In the genomic region with DNA sequence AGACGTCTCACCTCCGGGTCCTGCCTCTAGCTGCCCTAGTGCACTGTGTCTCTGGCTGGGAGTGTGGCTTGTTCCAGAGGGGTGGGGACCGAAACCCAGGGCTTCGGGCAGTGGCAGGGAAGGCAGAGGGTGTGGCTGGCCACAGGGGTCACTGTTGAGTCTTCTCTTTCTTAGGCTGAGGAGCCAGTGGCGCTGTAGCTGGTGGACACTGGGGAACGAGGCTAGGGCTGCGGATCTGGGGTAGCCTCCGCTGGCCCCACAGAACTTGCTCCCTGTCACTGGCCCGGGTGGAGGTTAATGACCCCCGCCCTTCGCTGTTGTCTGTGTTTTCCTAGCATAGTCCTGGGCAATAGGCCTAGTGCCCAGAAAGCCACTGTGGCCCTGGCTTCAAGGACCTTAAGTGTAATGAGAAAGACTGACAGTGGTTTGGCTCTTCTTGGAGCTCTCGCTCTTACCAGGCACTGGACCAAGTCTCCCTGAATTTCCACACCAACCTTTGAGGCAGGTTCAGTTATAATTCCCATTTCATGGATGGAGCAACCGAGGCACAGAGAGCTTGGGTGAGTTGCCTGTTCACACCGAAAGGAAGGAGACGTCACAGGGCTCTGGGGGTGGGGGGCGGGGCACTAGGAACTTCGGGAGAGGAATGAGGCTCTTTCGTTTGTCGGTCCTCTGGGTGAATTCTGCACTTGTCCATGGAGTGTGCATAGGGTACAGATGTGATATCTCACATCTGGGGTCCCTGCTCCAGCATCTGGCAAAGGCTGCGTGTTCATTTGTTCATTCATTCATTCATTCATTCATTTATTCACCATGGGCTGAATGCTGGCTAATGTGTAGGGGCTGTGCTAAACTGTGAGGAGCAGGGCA, we compare ENCODE assay signal across 1 cellular context.
TF ChIP-seq lines count a peak whose summit lies in the region.

No MANE protein-coding gene starts in this region.

TF ChIP-seq in K562, 482 proteins besides CTCF, POLR2A, EP300 and RAD21 (continued from another document and continues in another):
- TF ChIP-seq, protein P1, sequence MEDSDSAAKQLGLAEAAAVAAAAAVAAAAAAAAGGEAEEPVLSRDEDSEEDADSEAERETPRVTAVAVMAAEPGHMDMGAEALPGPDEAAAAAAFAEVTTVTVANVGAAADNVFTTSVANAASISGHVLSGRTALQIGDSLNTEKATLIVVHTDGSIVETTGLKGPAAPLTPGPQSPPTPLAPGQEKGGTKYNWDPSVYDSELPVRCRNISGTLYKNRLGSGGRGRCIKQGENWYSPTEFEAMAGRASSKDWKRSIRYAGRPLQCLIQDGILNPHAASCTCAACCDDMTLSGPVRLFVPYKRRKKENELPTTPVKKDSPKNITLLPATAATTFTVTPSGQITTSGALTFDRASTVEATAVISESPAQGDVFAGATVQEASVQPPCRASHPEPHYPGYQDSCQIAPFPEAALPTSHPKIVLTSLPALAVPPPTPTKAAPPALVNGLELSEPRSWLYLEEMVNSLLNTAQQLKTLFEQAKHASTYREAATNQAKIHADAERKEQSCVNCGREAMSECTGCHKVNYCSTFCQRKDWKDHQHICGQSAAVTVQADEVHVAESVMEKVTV (CRISPR knock-in tag; IDR thresholded peaks at IDR 0.05): no peak
- no peak for TF ChIP-seq ELF4 (CRISPR knock-in tag; IDR thresholded peaks at IDR 0.05)
- no peak for TF ChIP-seq POLR2AphosphoS5 (IDR thresholded peaks at IDR 0.05; ENCODE audit: control insufficient read depth, insufficient read depth, low read depth, low read length)
- TF ChIP-seq ZBTB1 (CRISPR knock-in tag; IDR thresholded peaks at IDR 0.05; ENCODE audit: borderline replicate concordance, low read depth): no peak
- TF ChIP-seq TAF9B (IDR thresholded peaks at IDR 0.05; ENCODE audit: partially characterized antibody): no peak
- no peak for TF ChIP-seq PATZ1 (CRISPR knock-in tag; IDR thresholded peaks at IDR 0.05; ENCODE audit: borderline replicate concordance)
- TF ChIP-seq, protein P2, sequence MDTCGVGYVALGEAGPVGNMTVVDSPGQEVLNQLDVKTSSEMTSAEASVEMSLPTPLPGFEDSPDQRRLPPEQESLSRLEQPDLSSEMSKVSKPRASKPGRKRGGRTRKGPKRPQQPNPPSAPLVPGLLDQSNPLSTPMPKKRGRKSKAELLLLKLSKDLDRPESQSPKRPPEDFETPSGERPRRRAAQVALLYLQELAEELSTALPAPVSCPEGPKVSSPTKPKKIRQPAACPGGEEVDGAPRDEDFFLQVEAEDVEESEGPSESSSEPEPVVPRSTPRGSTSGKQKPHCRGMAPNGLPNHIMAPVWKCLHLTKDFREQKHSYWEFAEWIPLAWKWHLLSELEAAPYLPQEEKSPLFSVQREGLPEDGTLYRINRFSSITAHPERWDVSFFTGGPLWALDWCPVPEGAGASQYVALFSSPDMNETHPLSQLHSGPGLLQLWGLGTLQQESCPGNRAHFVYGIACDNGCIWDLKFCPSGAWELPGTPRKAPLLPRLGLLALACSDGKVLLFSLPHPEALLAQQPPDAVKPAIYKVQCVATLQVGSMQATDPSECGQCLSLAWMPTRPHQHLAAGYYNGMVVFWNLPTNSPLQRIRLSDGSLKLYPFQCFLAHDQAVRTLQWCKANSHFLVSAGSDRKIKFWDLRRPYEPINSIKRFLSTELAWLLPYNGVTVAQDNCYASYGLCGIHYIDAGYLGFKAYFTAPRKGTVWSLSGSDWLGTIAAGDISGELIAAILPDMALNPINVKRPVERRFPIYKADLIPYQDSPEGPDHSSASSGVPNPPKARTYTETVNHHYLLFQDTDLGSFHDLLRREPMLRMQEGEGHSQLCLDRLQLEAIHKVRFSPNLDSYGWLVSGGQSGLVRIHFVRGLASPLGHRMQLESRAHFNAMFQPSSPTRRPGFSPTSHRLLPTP (IDR thresholded peaks at IDR 0.05; ENCODE audit: borderline replicate concordance, extremely low read depth, insufficient read length): no peak
- TF ChIP-seq CBX5 (IDR thresholded peaks at IDR 0.05; ENCODE audit: borderline replicate concordance, low read depth): no peak; the same call in 1 of the 2 replicates
- no peak for TF ChIP-seq KLF6 (CRISPR knock-in tag; IDR thresholded peaks at IDR 0.05; ENCODE audit: borderline replicate concordance)
- 0 out of 2 replicates have a peak, but pooled peaks have one; percentile 21 for TF ChIP-seq SP1 (CRISPR knock-in tag; IDR thresholded peaks at IDR 0.05)
- no peak for TF ChIP-seq SAP30 (IDR thresholded peaks at IDR 0.05; ENCODE audit: borderline replicate concordance, insufficient read depth, low read depth, low read length, poor library complexity, severe bottlenecking)
- TF ChIP-seq, protein P3, sequence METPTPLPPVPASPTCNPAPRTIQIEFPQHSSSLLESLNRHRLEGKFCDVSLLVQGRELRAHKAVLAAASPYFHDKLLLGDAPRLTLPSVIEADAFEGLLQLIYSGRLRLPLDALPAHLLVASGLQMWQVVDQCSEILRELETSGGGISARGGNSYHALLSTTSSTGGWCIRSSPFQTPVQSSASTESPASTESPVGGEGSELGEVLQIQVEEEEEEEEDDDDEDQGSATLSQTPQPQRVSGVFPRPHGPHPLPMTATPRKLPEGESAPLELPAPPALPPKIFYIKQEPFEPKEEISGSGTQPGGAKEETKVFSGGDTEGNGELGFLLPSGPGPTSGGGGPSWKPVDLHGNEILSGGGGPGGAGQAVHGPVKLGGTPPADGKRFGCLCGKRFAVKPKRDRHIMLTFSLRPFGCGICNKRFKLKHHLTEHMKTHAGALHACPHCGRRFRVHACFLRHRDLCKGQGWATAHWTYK (CRISPR knock-in tag; IDR thresholded peaks at IDR 0.05): no peak
- TF ChIP-seq HMBOX1 (IDR thresholded peaks at IDR 0.05): no peak
- no peak for TF ChIP-seq CREBBP (IDR thresholded peaks at IDR 0.05; ENCODE audit: low read depth, low read length)
- TF ChIP-seq ILF3 (IDR thresholded peaks at IDR 0.05; ENCODE audit: borderline replicate concordance): no peak
- TF ChIP-seq, protein P4, sequence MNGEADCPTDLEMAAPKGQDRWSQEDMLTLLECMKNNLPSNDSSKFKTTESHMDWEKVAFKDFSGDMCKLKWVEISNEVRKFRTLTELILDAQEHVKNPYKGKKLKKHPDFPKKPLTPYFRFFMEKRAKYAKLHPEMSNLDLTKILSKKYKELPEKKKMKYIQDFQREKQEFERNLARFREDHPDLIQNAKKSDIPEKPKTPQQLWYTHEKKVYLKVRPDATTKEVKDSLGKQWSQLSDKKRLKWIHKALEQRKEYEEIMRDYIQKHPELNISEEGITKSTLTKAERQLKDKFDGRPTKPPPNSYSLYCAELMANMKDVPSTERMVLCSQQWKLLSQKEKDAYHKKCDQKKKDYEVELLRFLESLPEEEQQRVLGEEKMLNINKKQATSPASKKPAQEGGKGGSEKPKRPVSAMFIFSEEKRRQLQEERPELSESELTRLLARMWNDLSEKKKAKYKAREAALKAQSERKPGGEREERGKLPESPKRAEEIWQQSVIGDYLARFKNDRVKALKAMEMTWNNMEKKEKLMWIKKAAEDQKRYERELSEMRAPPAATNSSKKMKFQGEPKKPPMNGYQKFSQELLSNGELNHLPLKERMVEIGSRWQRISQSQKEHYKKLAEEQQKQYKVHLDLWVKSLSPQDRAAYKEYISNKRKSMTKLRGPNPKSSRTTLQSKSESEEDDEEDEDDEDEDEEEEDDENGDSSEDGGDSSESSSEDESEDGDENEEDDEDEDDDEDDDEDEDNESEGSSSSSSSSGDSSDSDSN (IDR thresholded peaks at IDR 0.05; ENCODE audit: borderline replicate concordance in 1 of 2, low read depth in 2 of 2, low read length in 2 of 2): peak in 1 of 2 experiments; percentile 68; a peak in 1 of 4 replicates
- no peak for TF ChIP-seq EWSR1 (IDR thresholded peaks at IDR 0.05; ENCODE audit: borderline replicate concordance, low read depth, partially characterized antibody)
- TF ChIP-seq HDAC2 (IDR thresholded peaks at IDR 0.05): 0 out of 2 replicates have a peak, but pooled peaks have one; percentile 14
- TF ChIP-seq HNRNPK (IDR thresholded peaks at IDR 0.05; ENCODE audit: low read depth, low read length, poor library complexity, severe bottlenecking): no peak
- TF ChIP-seq TRIM24 (IDR thresholded peaks at IDR 0.05): no peak
- TF ChIP-seq MYC (IDR thresholded peaks at IDR 0.05; ENCODE audit: low read depth, low read length): peak; percentile 42; the same call in 1 of the 2 replicates
- TF ChIP-seq MYC (CRISPR knock-in tag; IDR thresholded peaks at IDR 0.05; ENCODE audit: borderline replicate concordance, low read depth): no peak
- no peak for TF ChIP-seq ZNF174 (CRISPR knock-in tag; IDR thresholded peaks at IDR 0.05)
- 0 out of 2 replicates have a peak, but pooled peaks have one; percentile 10 for TF ChIP-seq KLF16 (IDR thresholded peaks at IDR 0.05)
- TF ChIP-seq, protein P5, sequence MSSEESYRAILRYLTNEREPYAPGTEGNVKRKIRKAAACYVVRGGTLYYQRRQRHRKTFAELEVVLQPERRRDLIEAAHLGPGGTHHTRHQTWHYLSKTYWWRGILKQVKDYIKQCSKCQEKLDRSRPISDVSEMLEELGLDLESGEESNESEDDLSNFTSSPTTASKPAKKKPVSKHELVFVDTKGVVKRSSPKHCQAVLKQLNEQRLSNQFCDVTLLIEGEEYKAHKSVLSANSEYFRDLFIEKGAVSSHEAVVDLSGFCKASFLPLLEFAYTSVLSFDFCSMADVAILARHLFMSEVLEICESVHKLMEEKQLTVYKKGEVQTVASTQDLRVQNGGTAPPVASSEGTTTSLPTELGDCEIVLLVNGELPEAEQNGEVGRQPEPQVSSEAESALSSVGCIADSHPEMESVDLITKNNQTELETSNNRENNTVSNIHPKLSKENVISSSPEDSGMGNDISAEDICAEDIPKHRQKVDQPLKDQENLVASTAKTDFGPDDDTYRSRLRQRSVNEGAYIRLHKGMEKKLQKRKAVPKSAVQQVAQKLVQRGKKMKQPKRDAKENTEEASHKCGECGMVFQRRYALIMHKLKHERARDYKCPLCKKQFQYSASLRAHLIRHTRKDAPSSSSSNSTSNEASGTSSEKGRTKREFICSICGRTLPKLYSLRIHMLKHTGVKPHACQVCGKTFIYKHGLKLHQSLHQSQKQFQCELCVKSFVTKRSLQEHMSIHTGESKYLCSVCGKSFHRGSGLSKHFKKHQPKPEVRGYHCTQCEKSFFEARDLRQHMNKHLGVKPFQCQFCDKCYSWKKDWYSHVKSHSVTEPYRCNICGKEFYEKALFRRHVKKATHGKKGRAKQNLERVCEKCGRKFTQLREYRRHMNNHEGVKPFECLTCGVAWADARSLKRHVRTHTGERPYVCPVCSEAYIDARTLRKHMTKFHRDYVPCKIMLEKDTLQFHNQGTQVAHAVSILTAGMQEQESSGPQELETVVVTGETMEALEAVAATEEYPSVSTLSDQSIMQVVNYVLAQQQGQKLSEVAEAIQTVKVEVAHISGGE (CRISPR knock-in tag; IDR thresholded peaks at IDR 0.05): no peak
- TF ChIP-seq STAT5A (IDR thresholded peaks at IDR 0.05; ENCODE audit: borderline replicate concordance, low read length): no peak
- no peak for TF ChIP-seq NCOA6 (IDR thresholded peaks at IDR 0.05)
- TF ChIP-seq MTA2 (IDR thresholded peaks at IDR 0.05; ENCODE audit: low read depth): no peak
- TF ChIP-seq, protein P6, sequence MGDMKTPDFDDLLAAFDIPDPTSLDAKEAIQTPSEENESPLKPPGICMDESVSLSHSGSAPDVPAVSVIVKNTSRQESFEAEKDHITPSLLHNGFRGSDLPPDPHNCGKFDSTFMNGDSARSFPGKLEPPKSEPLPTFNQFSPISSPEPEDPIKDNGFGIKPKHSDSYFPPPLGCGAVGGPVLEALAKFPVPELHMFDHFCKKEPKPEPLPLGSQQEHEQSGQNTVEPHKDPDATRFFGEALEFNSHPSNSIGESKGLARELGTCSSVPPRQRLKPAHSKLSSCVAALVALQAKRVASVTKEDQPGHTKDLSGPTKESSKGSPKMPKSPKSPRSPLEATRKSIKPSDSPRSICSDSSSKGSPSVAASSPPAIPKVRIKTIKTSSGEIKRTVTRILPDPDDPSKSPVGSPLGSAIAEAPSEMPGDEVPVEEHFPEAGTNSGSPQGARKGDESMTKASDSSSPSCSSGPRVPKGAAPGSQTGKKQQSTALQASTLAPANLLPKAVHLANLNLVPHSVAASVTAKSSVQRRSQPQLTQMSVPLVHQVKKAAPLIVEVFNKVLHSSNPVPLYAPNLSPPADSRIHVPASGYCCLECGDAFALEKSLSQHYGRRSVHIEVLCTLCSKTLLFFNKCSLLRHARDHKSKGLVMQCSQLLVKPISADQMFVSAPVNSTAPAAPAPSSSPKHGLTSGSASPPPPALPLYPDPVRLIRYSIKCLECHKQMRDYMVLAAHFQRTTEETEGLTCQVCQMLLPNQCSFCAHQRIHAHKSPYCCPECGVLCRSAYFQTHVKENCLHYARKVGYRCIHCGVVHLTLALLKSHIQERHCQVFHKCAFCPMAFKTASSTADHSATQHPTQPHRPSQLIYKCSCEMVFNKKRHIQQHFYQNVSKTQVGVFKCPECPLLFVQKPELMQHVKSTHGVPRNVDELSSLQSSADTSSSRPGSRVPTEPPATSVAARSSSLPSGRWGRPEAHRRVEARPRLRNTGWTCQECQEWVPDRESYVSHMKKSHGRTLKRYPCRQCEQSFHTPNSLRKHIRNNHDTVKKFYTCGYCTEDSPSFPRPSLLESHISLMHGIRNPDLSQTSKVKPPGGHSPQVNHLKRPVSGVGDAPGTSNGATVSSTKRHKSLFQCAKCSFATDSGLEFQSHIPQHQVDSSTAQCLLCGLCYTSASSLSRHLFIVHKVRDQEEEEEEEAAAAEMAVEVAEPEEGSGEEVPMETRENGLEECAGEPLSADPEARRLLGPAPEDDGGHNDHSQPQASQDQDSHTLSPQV (IDR thresholded peaks at IDR 0.05): no peak
- no peak for TF ChIP-seq CSDE1 (IDR thresholded peaks at IDR 0.05)
- TF ChIP-seq NR2C1 (IDR thresholded peaks at IDR 0.05): no peak
- TF ChIP-seq NR2C1 (tag; IDR thresholded peaks at IDR 0.05): no peak
- TF ChIP-seq MTA3 (IDR thresholded peaks at IDR 0.05; ENCODE audit: borderline replicate concordance): peak; percentile 56; the same call in 1 of the 2 replicates
- no peak for TF ChIP-seq SRSF9 (IDR thresholded peaks at IDR 0.05; ENCODE audit: borderline replicate concordance, low read depth, low read length)
